Comparison of ENCODE assay signal across 8 cellular contexts in genomic region chr22:31749636-31750364, GRCh38.
A peak's percentile ranks its signal among the peaks of the same experiment; 100 is the strongest.
DNase-seq lines count a peak whose midpoint lies in the region; ATAC-seq lines count a peak whose summit lies in the region.

PRR14L (minus strand) TSS chr22:31750132; CDS start chr22:31738860, 11,272 bp downstream.

- no peaks in the 10 kb centered on the region for H3K27me3 Mint-ChIP-seq in effector memory CD8-positive, alpha-beta T cell

- H3K27ac Mint-ChIP-seq in effector memory CD8-positive, alpha-beta T cell: peak within 1 kb of the TSS; percentile 87 to 89

- ATAC-seq in GM21381 (IDR thresholded peaks at IDR 0.05; ENCODE audit: unreplicated experiment): peak; percentile 55
- peak; percentile 69 for ATAC-seq in effector memory CD8-positive, alpha-beta T cell (replicated peaks)

- H3K4me3 Mint-ChIP-seq in effector memory CD8-positive, alpha-beta T cell: peak within 1 kb of the TSS; percentile 79 to 85

- peaks cover 36 to 48% of the 10 kb centered on the region in 2 donors for H3K4me1 Mint-ChIP-seq in effector memory CD8-positive, alpha-beta T cell (ENCODE audit: low read depth in 2 of 2)

- no peaks in the 10 kb centered on the region for H3K9me3 Mint-ChIP-seq in effector memory CD8-positive, alpha-beta T cell

- peak; percentile 96 for DNase-seq in COR-L47 (lab: John Stamatoyannopoulos, UW)
- peak; percentile 32 to 98 (median 94) for DNase-seq in HUDEP-2 (lab: John Stamatoyannopoulos, UW; ENCODE audit: unreplicated experiment in 76 of 76)
- peak; percentile 96 for DNase-seq in NOMO-1 treated with dmso at 0.1 percent for 144 hours (lab: John Stamatoyannopoulos, UW; ENCODE audit: unreplicated experiment)
- peak; percentile 96 to 100 (median 100) for DNase-seq in activated CD8-positive, alpha-beta memory T cell treated with anti-CD3 and anti-CD28 coated beads for 48 hours (ENCODE audit: low read depth in 2 of 3, low spot score in 2 of 3)
- peak; percentile 99 for DNase-seq in effector memory CD8-positive, alpha-beta T cell
- DNase-seq in medulla oblongata (ENCODE audit: extremely low spot score): peak; percentile 99
- peak; percentile 98 to 99 (median 99) for DNase-seq in stimulated activated CD4-positive, alpha-beta T cell treated with anti-CD3 and anti-CD28 coated beads, TNF-alpha, amount 100 ng/mL, for 48 hours (ENCODE audit: low read depth in 3 of 3)

- peaks cover 35% of the 10 kb centered on the region for H3K36me3 Mint-ChIP-seq in effector memory CD8-positive, alpha-beta T cell (ENCODE audit: insufficient read depth)

Comparison
In these comparisons a context has a peak if more than half of its experiments do, and no peak if none do; other contexts are left out.
1. Peak in every context shown above with its lines: DNase-seq and ATAC-seq.